Comparison of ENCODE assay signal across 8 cellular contexts in the genomic region with DNA sequence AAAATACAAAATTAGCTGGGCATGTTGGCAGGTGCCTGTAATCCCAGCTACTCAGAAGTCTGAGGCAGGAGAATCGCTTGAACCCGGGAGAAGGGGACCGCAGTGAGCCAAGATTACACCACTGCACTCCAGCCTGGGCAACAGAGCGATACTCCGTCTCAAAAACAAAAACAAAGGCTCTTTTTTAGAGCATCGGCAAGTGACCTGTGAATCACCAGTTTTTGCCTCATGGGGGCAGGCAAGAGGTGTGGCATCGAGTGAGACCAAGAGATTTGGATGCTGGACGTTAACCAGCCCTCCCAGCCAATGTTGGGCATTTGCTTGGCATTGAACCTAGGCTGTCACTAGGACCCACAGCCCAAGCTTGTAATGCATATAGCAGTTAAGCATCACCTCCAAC. TPM values are rescaled to one million over a fixed set of nuclear protein-coding genes. Genes with fewer than 3 reads are reported as not detected.
DNase-seq lines count a peak whose midpoint lies in the region; ATAC-seq, FAIRE-seq and TF ChIP-seq lines count a peak whose summit lies in the region.

No MANE protein-coding gene starts in this region.

- DNase-seq in COR-L47 (lab: John Stamatoyannopoulos, UW) = peak; percentile 26
- peak in 39 of 58 donors; percentile 7 to 72 (median 33) for DNase-seq in anterior cingulate cortex (lab: John Stamatoyannopoulos, UW)
- DNase-seq in iris pigment epithelial cell (ENCODE audit: low read depth) = peak; percentile 34
- peak; percentile 52 for DNase-seq in urothelium cell line (ENCODE audit: low spot score)
- no peak for DNase-seq in naive thymus-derived CD4-positive, alpha-beta T cell
- no peak for DNase-seq in NCI-H774 (lab: John Stamatoyannopoulos, UW)

- CTCF ChIA-PET in naive thymus-derived CD4-positive, alpha-beta T cell (lab: Charles Lee) = no interaction called here

- no peak overlapping the region for H3K27ac ChIP-seq in naive thymus-derived CD4-positive, alpha-beta T cell (ENCODE audit: low read depth, low read length)

- no peaks in the 10 kb centered on the region for H3K27me3 Mint-ChIP-seq in naive thymus-derived CD4-positive, alpha-beta T cell

- TF ChIP-seq RAD21 in Ishikawa (IDR thresholded peaks at IDR 0.05; ENCODE audit: low read depth) = peak; percentile 48

- H3K9me3 Mint-ChIP-seq in naive thymus-derived CD4-positive, alpha-beta T cell = peaks cover 0 to 2% (median 0%) of the 10 kb centered on the region in 11 donors

- POLR2A ChIA-PET in naive thymus-derived CD4-positive, alpha-beta T cell (lab: Charles Lee) = no interaction called here

- H3K4me3 ChIP-seq in naive thymus-derived CD4-positive, alpha-beta T cell (ENCODE audit: low read length) = no peak overlapping the region

- H3K9me3 ChIP-seq in naive thymus-derived CD4-positive, alpha-beta T cell (ENCODE audit: control insufficient read depth in 2 of 3, low read length in 3 of 3) = no peaks in the 10 kb centered on the region

- no peak overlapping the region for H3K27ac Mint-ChIP-seq in naive thymus-derived CD4-positive, alpha-beta T cell

- FAIRE-seq in urothelium cell line (lab: Jason Lieb, UNC) = no peak

- no peak overlapping the region for H3K4me3 Mint-ChIP-seq in naive thymus-derived CD4-positive, alpha-beta T cell

- peaks cover 0 to 13% (median 0%) of the 10 kb centered on the region in 3 experiments for H3K36me3 ChIP-seq in naive thymus-derived CD4-positive, alpha-beta T cell (ENCODE audit: control insufficient read depth in 2 of 3, insufficient read depth in 3 of 3, low read length in 3 of 3)

- TF ChIP-seq EP300 in Ishikawa (IDR thresholded peaks at IDR 0.05; ENCODE audit: borderline replicate concordance) = no peak

- peaks cover 0 to 8% (median 0%) of the 10 kb centered on the region in 5 donors for H3K36me3 Mint-ChIP-seq in naive thymus-derived CD4-positive, alpha-beta T cell

- no peaks in the 10 kb centered on the region for H3K4me1 ChIP-seq in naive thymus-derived CD4-positive, alpha-beta T cell (ENCODE audit: control insufficient read depth in 2 of 2, insufficient read depth in 2 of 2, low read length in 2 of 2)

- peaks cover 0 to 6% (median 0%) of the 10 kb centered on the region in 7 donors for H3K4me1 Mint-ChIP-seq in naive thymus-derived CD4-positive, alpha-beta T cell

- intact Hi-C loops in naive thymus-derived CD4-positive, alpha-beta T cell (cut with micrococcal nuclease) = no loop called here

- no peaks in the 10 kb centered on the region for H3K27me3 ChIP-seq in naive thymus-derived CD4-positive, alpha-beta T cell (ENCODE audit: control insufficient read depth in 2 of 2, insufficient read depth in 2 of 2, low read length in 2 of 2)

- no peak for ATAC-seq in naive thymus-derived CD4-positive, alpha-beta T cell
- ATAC-seq in GM18858 (IDR thresholded peaks at IDR 0.05; ENCODE audit: unreplicated experiment) = no peak

TF ChIP-seq in Ishikawa, 13 proteins besides CTCF, POLR2A, EP300 and RAD21:
- TF ChIP-seq TAF1 (IDR thresholded peaks at IDR 0.05; ENCODE audit: low read depth) (no peak), YY1 (IDR thresholded peaks at IDR 0.05; ENCODE audit: low read depth) (no peak), EGR1 (IDR thresholded peaks at IDR 0.05) (no peak), TEAD4 (IDR thresholded peaks at IDR 0.05) (no peak), NFIC (IDR thresholded peaks at IDR 0.05) (no peak), ZBTB7A (IDR thresholded peaks at IDR 0.05; ENCODE audit: low read depth) (no peak), TCF12 (IDR thresholded peaks at IDR 0.05; ENCODE audit: low read depth) (no peak), FOXM1 (IDR thresholded peaks at IDR 0.05; ENCODE audit: borderline replicate concordance, low read depth) (no peak)
TF ChIP-seq in Ishikawa: peak in this region for 0.

RNA-seq across cellular contexts. Expression of a gene that starts 14.6 kb away (rescaled TPM):
- 10 to 100 TPM; 33.6 to 51.8 (median 49.4) TPM for total RNA-seq in naive thymus-derived CD4-positive, alpha-beta T cell
- polyA plus RNA-seq in naive thymus-derived CD4-positive, alpha-beta T cell = 10 to 100 TPM; 41.4 to 48.1 TPM

RNA-seq across cellular contexts. Expression of a gene that starts 27.6 kb away (rescaled TPM):
- 1 to 10 TPM; 2.0 to 3.2 (median 2.9) TPM for total RNA-seq in naive thymus-derived CD4-positive, alpha-beta T cell
- 1 to 10 TPM; 4.3 to 7.2 TPM for polyA plus RNA-seq in naive thymus-derived CD4-positive, alpha-beta T cell

Comparison
In these comparisons a context has a peak if more than half of its experiments do, and no peak if none do; other contexts are left out.
1. DNase-seq: peak in COR-L47 (single experiment), anterior cingulate cortex (39 of 58), iris pigment epithelial cell (single experiment) and urothelium cell line (single experiment); none in naive thymus-derived CD4-positive, alpha-beta T cell (0 of 9) and NCI-H774 (single experiment).